In the genomic region with DNA sequence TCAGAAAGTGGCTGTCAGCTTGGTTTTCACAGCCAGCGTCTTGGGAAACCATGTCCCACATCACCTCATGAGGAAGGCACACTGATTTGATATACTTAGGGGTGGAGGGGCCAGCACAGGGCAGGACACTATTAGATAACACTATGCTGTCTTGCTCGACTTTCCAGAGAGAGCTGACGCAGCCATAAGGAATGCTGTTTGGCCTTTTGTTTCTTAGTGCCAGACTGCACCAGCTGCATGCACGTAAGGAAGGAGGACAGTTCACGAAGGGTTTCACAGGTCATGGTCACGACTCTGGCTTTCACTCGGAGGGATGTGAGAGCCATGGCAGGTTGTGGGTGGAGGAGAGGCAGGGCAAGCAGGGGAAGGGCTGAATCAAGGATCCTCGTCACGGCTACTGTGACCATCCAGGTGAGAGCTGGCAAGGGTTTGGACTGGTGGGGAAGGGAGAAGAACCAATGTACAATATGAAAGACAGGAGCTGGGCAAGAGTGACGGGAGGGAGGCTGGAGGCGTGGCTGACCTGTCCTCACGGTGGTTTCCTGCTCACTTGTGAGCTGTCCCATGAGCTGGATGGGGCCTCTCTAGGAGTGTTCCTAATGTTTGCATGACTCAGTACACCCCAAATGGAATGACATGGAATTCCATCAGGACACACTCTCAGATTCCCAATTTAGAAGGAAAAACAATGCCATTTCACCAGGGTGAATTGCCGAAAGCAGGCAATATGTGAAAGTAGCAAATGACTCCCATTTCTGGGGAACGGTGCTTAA, we compare ENCODE assay signal across 13 cellular contexts.
DNase-seq lines count a peak whose midpoint lies in the region; ATAC-seq and TF ChIP-seq lines count a peak whose summit lies in the region.
"Had no signal": no experiment of that assay in that cellular context is flagged by ENCODE, and none has a peak within 500 bp of the region (broad histone marks: within the 10 kb centered on the region; RNA-seq: fewer than 3 reads in every experiment).

No MANE protein-coding gene starts in this region.

- peak overlapping the region; percentile 12 for H3K4me2 ChIP-seq in osteoblast (ENCODE audit: insufficient read depth, low read length)

- POLR2A ChIA-PET in A673 (lab: Charles Lee; ENCODE audit: low non-redundant PET): no interaction called here

- no peaks in the 10 kb centered on the region for H3K27me3 ChIP-seq in osteoblast (ENCODE audit: insufficient read depth, low read length)
- no peaks in the 10 kb centered on the region for H3K27me3 ChIP-seq in A673 (replicated peaks; ENCODE audit: insufficient read depth, low read depth, low read length, poor library complexity)
- H3K27me3 ChIP-seq: BLaER1 treated with 17β-estradiol and CSF1 and Interleukin-3, amounts not matched to agents 10 nM and 100 nM had no signal

- H2AFZ ChIP-seq in osteoblast (ENCODE audit: low read length): no peak overlapping the region

- H3K4me3 ChIP-seq in fibroblast of pulmonary artery (replicated peaks; ENCODE audit: low read depth, low read length) (no peak overlapping the region), osteoblast (ENCODE audit: insufficient read depth, low read length) (no peak overlapping the region), A673 (ENCODE audit: low read depth, low read length, poor library complexity, severe bottlenecking) (no peak overlapping the region)
- H3K4me3 ChIP-seq: BLaER1 treated with 17β-estradiol and CSF1 and Interleukin-3, amounts not matched to agents 10 nM and 100 nM; lung had no signal

- BruUV-seq in A673 (replicated peaks; lab: Mats Ljungman, UMichigan): no TSS peak

- CTCF ChIA-PET in A673 (lab: Charles Lee): interaction anchor here (0.6 to 2.0 kb wide), 2 partner anchors 96 to 277 kb away, joined by 6 read pairs; no protein-coding TSS in a partner anchor

- H3K4me3 Mint-ChIP-seq in T-helper 17 cell: no peak overlapping the region

- peaks cover 11% of the 10 kb centered on the region for H3K4me1 Mint-ChIP-seq in T-helper 17 cell

- DNase-seq in ELF-1 (ENCODE audit: low read depth, low spot score): peak; percentile 37
- DNase-seq in T-helper 17 cell: no peak
- DNase-seq in fibroblast of pulmonary artery (ENCODE audit: low read depth): peak; percentile 61
- DNase-seq in osteoblast (ENCODE audit: insufficient read length, low spot score, missing footprints): no peak
- no peak for DNase-seq in A673 (ENCODE audit: low spot score)
- no peak for DNase-seq in posterior vena cava (ENCODE audit: low spot score)
- DNase-seq in stimulated activated CD4-positive, alpha-beta T cell treated with anti-CD3 and anti-CD28 coated beads, Interleukin-15, amount 100 ng/mL, for 24 hours: no peak
- DNase-seq: effector CD8-positive, alpha-beta T cell; NCI-H1105 treated with DMSO at 0.1 percent for 48 hours; NCI-H446 treated with DMSO at 0.1 percent for 48 hours had no signal

- no peaks in the 10 kb centered on the region for H4K20me1 ChIP-seq in osteoblast (ENCODE audit: insufficient read depth, low read length)

- H3K27me3 Mint-ChIP-seq in T-helper 17 cell: no peaks in the 10 kb centered on the region

- TF ChIP-seq CTCF in fibroblast of pulmonary artery (IDR thresholded peaks at IDR 0.05; ENCODE audit: low read length, missing control alignments): no peak
- TF ChIP-seq CTCF in osteoblast (IDR thresholded peaks at IDR 0.05; ENCODE audit: extremely low read depth, low read depth, low read length): no peak
- no peak for TF ChIP-seq CTCF in A673 (conservative IDR thresholded peaks at IDR 0.05; ENCODE audit: low read depth, low read length)

- H3K36me3 Mint-ChIP-seq in T-helper 17 cell (ENCODE audit: low read depth): peaks cover 2% of the 10 kb centered on the region

- H3K27ac Mint-ChIP-seq in T-helper 17 cell: peak overlapping the region; percentile 27

- ATAC-seq in T-helper 17 cell: no peak
- no peak for ATAC-seq in GM21723 (IDR thresholded peaks at IDR 0.05; ENCODE audit: unreplicated experiment)

- intact Hi-C loops in A673 (cut with micrococcal nuclease; ENCODE audit: unreplicated experiment): loop anchor here (5.0 kb wide), 1 partner anchor 146 kb away; the partner anchor contains the start of gene ANKH
- intact Hi-C loops in posterior vena cava (cut with DNase I): loop anchor here in 1 of 2 donors (5.0 kb wide), 1 partner anchor 286 kb away; no protein-coding TSS in a partner anchor

- H3K27ac ChIP-seq in osteoblast (ENCODE audit: low read depth, low read length) (peak overlapping the region; percentile 66), A673 (ENCODE audit: low read depth, low read length, poor library complexity, severe bottlenecking) (no peak overlapping the region)
- H3K27ac ChIP-seq: BLaER1 treated with 17β-estradiol and CSF1 and Interleukin-3, amounts not matched to agents 10 nM and 100 nM had no signal

- peaks cover 33% of the 10 kb centered on the region for H3K4me1 ChIP-seq in osteoblast (ENCODE audit: insufficient read depth, low read length)
- no peaks in the 10 kb centered on the region for H3K4me1 ChIP-seq in A673 (ENCODE audit: insufficient read depth, low read length, poor library complexity, severe bottlenecking)

- H3K36me3 ChIP-seq in osteoblast (ENCODE audit: insufficient read depth, low read length) (peaks cover 34% of the 10 kb centered on the region), A673 (ENCODE audit: insufficient read depth, low read length, poor library complexity, severe bottlenecking) (no peaks in the 10 kb centered on the region)

- no peaks in the 10 kb centered on the region for H3K9me3 ChIP-seq in T-helper 17 cell (ENCODE audit: control insufficient read depth, low read length, poor library complexity, severe bottlenecking)
- H3K9me3 ChIP-seq in osteoblast (ENCODE audit: low read depth, low read length): no peaks in the 10 kb centered on the region
- H3K9me3 ChIP-seq in A673 (ENCODE audit: low read depth, low read length, poor library complexity, severe bottlenecking): no peaks in the 10 kb centered on the region
- H3K9me3 ChIP-seq: BLaER1 treated with 17β-estradiol and CSF1 and Interleukin-3, amounts not matched to agents 10 nM and 100 nM had no signal

- no peaks in the 10 kb centered on the region for H3K79me2 ChIP-seq in osteoblast (ENCODE audit: insufficient read depth, low read length)

Comparison
In these comparisons a context has a peak if more than half of its experiments do, and no peak if none do; other contexts are left out.
1. DNase-seq: peak in ELF-1 (single experiment) and fibroblast of pulmonary artery (single experiment); none in T-helper 17 cell (0 of 3), osteoblast (single experiment), A673 (single experiment), posterior vena cava (single experiment) and stimulated activated CD4-positive, alpha-beta T cell treated with anti-CD3 and anti-CD28 coated beads, Interleukin-15, amount 100 ng/mL, for 24 hours (single experiment).